ENCODE assay signal across 18 cellular contexts in the genomic region with DNA sequence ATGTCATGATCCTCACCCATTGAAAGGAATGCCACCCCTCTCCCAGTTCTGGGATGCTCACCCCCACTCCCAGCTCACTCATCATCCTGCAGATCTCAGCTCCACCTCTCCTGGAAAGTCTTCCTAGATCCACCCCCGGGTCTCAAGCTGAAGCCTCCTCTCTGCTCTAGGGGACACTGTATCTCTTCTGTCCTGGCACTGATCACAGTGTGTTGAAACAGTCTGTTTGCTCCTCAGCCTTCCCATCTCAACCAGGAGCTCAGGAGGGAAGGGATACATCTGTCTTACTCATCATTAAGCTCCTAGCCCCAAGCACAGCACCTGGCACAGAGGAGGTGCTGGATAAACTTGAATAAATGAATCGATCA.
DNase-seq lines count a peak whose midpoint lies in the region; ATAC-seq and TF ChIP-seq lines count a peak whose summit lies in the region.
"Had no signal": no experiment of that assay in that cellular context is flagged by ENCODE, and none has a peak within 500 bp of the region (broad histone marks: within the 10 kb centered on the region; RNA-seq: fewer than 3 reads in every experiment).

No MANE protein-coding gene starts in this region.

- no peak overlapping the region for H3K4me3 ChIP-seq in right atrium auricular region
- no peak overlapping the region for H3K4me3 ChIP-seq in uterus
- no peak overlapping the region for H3K4me3 ChIP-seq in mucosa of descending colon

- H3K4me1 Mint-ChIP-seq in brain (peaks cover 60% of the 10 kb centered on the region), glutamatergic neuron (ENCODE audit: low read depth, unreplicated experiment) (peaks cover under 1% of the 10 kb centered on the region)

- no peaks in the 10 kb centered on the region for H3K9me3 Mint-ChIP-seq in brain
- peaks cover 2% of the 10 kb centered on the region for H3K9me3 Mint-ChIP-seq in glutamatergic neuron (ENCODE audit: unreplicated experiment)
- H3K9me3 Mint-ChIP-seq: CD4-positive, alpha-beta T cell; H9 had no signal

- H3K27me3 ChIP-seq in right atrium auricular region (no peaks in the 10 kb centered on the region), uterus (no peaks in the 10 kb centered on the region)

- TF ChIP-seq CTCF in right atrium auricular region (IDR thresholded peaks at IDR 0.05) = no peak
- no peak for TF ChIP-seq CTCF in brain (conservative IDR thresholded peaks at IDR 0.05)
- TF ChIP-seq CTCF in glutamatergic neuron (IDR thresholded peaks at IDR 0.05; ENCODE audit: partially characterized antibody, unreplicated experiment) = no peak
- no peak for TF ChIP-seq CTCF in uterus (IDR thresholded peaks at IDR 0.05)
- no peak for TF ChIP-seq CTCF in mucosa of descending colon (IDR thresholded peaks at IDR 0.05)

- ATAC-seq in Right ventricle myocardium inferior (no peak), mucosa of descending colon (no peak)

- H3K4me1 ChIP-seq in right atrium auricular region (peaks cover 3 to 65% of the 10 kb centered on the region in 2 donors), uterus (peaks cover 3 to 17% of the 10 kb centered on the region in 2 donors), mucosa of descending colon (ENCODE audit: low read depth) (no peaks in the 10 kb centered on the region)

- peak overlapping the region in 4 of 5 experiments; percentile 16 to 32 (median 23) for H3K27ac Mint-ChIP-seq in brain
- H3K27ac Mint-ChIP-seq in glutamatergic neuron (ENCODE audit: unreplicated experiment) = peak overlapping the region; percentile 16
- H3K27ac Mint-ChIP-seq: CD4-positive, alpha-beta T cell; H9 had no signal

- DNase-seq in Right ventricle myocardium inferior (ENCODE audit: missing footprints) (peak; percentile 14), right atrium auricular region (ENCODE audit: low spot score) (no peak), glutamatergic neuron (no peak), uterus (no peak), A172 (ENCODE audit: low spot score) (no peak), mucosa of descending colon (no peak), HCEC 1CT (no peak)
- DNase-seq: Caco-2; CD4-positive, alpha-beta T cell; GF-D8; H9; NCI-H1105; NCI-H1694; NCI-H2081 treated with DMSO at 0.1 percent for 48 hours; NCI-H510A; NCI-H748 treated with DMSO at 0.1 percent for 48 hours; OCI-M1 had no signal

- H3K36me3 ChIP-seq in right atrium auricular region (no peaks in the 10 kb centered on the region), uterus (no peaks in the 10 kb centered on the region), mucosa of descending colon (ENCODE audit: low read depth) (no peaks in the 10 kb centered on the region)

- H3K27me3 Mint-ChIP-seq in brain (no peaks in the 10 kb centered on the region), glutamatergic neuron (ENCODE audit: unreplicated experiment) (peaks cover 3% of the 10 kb centered on the region)
- H3K27me3 Mint-ChIP-seq: CD4-positive, alpha-beta T cell had no signal

- intact Hi-C loops in Right ventricle myocardium inferior (cut with DNase I) = loop anchor here (5.0 kb wide), 1 partner anchor 35 kb away; no protein-coding TSS in a partner anchor
- intact Hi-C loops in uterus (cut with DNase I; ENCODE audit: low total_unique reads) = no loop called here
- intact Hi-C loops in mucosa of descending colon (cut with DNase I, micrococcal nuclease) = no loop called here

- no peaks in the 10 kb centered on the region for H3K36me3 Mint-ChIP-seq in brain
- H3K36me3 Mint-ChIP-seq in glutamatergic neuron (ENCODE audit: unreplicated experiment) = no peaks in the 10 kb centered on the region

- H3K4me3 Mint-ChIP-seq in brain (no peak overlapping the region), glutamatergic neuron (ENCODE audit: unreplicated experiment) (no peak overlapping the region)
- H3K4me3 Mint-ChIP-seq: CD4-positive, alpha-beta T cell; H9 had no signal

- no peaks in the 10 kb centered on the region for H3K9me3 ChIP-seq in right atrium auricular region
- no peaks in the 10 kb centered on the region for H3K9me3 ChIP-seq in uterus
- no peaks in the 10 kb centered on the region for H3K9me3 ChIP-seq in mucosa of descending colon
- H3K9me3 ChIP-seq: Caco-2 had no signal

- TF ChIP-seq POLR2A in uterus (IDR thresholded peaks at IDR 0.05) = no peak

- H3K27ac ChIP-seq in right atrium auricular region (no peak overlapping the region), uterus (peak overlapping the region; percentile 89 to 91)

Comparison
In these comparisons a context has a peak if more than half of its experiments do, and no peak if none do; other contexts are left out.
1. H3K27ac ChIP-seq: peak in uterus (2 of 2); none in right atrium auricular region (0 of 2).